In the genomic region with DNA sequence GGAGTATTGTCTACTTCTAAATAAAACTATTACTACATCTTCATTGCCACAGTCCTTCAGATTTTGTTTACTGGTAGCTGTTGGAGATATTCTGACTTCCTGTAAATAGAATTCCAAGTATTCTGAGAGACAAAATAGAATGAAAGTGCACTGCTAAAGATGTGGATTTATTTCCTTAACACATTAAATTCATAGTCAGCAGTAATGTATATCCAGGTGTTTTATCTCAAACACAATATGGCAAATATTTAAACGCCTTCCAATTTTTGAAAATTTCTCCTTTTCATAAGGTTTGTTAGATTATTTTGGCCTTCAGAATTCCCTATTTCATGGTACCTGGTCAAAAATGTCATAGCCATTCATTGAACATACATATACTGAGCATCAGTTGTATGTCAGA, we compare ENCODE assay signal across 4 cellular contexts.
TF ChIP-seq lines count a peak whose summit lies in the region.

No MANE protein-coding gene starts in this region.

TF ChIP-seq in A549, 52 proteins besides CTCF, POLR2A, EP300 and RAD21:
- peak; percentile 8 for TF ChIP-seq MAFK (IDR thresholded peaks at IDR 0.05; ENCODE audit: partially characterized antibody)
- TF ChIP-seq CEBPB (IDR thresholded peaks at IDR 0.05) = no peak

TF ChIP-seq in GM23338, 12 proteins besides CTCF, POLR2A, EP300 and RAD21 (continues in another document):
- TF ChIP-seq NANOG (IDR thresholded peaks at IDR 0.05; ENCODE audit: borderline replicate concordance) = no peak
- TF ChIP-seq STAT1 (IDR thresholded peaks at IDR 0.05; ENCODE audit: unreplicated experiment) = no peak
- TF ChIP-seq, protein P1, sequence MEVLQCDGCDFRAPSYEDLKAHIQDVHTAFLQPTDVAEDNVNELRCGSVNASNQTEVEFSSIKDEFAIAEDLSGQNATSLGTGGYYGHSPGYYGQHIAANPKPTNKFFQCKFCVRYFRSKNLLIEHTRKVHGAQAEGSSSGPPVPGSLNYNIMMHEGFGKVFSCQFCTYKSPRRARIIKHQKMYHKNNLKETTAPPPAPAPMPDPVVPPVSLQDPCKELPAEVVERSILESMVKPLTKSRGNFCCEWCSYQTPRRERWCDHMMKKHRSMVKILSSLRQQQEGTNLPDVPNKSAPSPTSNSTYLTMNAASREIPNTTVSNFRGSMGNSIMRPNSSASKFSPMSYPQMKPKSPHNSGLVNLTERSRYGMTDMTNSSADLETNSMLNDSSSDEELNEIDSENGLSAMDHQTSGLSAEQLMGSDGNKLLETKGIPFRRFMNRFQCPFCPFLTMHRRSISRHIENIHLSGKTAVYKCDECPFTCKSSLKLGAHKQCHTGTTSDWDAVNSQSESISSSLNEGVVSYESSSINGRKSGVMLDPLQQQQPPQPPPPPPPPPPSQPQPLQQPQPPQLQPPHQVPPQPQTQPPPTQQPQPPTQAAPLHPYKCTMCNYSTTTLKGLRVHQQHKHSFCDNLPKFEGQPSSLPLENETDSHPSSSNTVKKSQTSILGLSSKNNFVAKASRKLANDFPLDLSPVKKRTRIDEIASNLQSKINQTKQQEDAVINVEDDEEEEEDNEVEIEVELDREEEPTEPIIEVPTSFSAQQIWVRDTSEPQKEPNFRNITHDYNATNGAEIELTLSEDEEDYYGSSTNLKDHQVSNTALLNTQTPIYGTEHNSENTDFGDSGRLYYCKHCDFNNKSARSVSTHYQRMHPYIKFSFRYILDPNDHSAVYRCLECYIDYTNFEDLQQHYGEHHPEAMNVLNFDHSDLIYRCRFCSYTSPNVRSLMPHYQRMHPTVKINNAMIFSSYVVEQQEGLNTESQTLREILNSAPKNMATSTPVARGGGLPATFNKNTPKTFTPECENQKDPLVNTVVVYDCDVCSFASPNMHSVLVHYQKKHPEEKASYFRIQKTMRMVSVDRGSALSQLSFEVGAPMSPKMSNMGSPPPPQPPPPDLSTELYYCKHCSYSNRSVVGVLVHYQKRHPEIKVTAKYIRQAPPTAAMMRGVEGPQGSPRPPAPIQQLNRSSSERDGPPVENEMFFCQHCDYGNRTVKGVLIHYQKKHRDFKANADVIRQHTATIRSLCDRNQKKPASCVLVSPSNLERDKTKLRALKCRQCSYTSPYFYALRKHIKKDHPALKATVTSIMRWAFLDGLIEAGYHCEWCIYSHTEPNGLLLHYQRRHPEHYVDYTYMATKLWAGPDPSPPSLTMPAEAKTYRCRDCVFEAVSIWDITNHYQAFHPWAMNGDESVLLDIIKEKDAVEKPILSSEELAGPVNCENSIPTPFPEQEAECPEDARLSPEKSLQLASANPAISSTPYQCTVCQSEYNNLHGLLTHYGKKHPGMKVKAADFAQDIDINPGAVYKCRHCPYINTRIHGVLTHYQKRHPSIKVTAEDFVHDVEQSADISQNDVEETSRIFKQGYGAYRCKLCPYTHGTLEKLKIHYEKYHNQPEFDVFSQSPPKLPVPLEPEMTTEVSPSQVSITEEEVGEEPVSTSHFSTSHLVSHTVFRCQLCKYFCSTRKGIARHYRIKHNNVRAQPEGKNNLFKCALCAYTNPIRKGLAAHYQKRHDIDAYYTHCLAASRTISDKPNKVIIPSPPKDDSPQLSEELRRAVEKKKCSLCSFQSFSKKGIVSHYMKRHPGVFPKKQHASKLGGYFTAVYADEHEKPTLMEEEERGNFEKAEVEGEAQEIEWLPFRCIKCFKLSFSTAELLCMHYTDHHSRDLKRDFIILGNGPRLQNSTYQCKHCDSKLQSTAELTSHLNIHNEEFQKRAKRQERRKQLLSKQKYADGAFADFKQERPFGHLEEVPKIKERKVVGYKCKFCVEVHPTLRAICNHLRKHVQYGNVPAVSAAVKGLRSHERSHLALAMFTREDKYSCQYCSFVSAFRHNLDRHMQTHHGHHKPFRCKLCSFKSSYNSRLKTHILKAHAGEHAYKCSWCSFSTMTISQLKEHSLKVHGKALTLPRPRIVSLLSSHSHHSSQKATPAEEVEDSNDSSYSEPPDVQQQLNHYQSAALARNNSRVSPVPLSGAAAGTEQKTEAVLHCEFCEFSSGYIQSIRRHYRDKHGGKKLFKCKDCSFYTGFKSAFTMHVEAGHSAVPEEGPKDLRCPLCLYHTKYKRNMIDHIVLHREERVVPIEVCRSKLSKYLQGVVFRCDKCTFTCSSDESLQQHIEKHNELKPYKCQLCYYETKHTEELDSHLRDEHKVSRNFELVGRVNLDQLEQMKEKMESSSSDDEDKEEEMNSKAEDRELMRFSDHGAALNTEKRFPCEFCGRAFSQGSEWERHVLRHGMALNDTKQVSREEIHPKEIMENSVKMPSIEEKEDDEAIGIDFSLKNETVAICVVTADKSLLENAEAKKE (CRISPR knock-in tag; IDR thresholded peaks at IDR 0.05) = no peak
- TF ChIP-seq CREB1 (CRISPR knock-in tag; IDR thresholded peaks at IDR 0.05; ENCODE audit: low read depth) = no peak
- TF ChIP-seq ZNF331 (CRISPR knock-in tag; IDR thresholded peaks at IDR 0.05; ENCODE audit: low read depth) = no peak

TF ChIP-seq in IMR-90, 13 proteins besides CTCF, POLR2A, EP300 and RAD21:
- TF ChIP-seq MAFK (IDR thresholded peaks at IDR 0.05; ENCODE audit: low read depth, low read length) (peak; percentile 55; the same call in 1 of the 2 replicates), RFX5 (IDR thresholded peaks at IDR 0.05; ENCODE audit: low read depth, low read length) (no peak), SMC3 (IDR thresholded peaks at IDR 0.05; ENCODE audit: low read depth, low read length) (no peak)
TF ChIP-seq in IMR-90: peak in this region for 1.

TF ChIP-seq in K562, 482 proteins besides CTCF, POLR2A, EP300 and RAD21:
- peak; percentile 33; the same call in 1 of the 2 replicates for TF ChIP-seq ZNF316 (IDR thresholded peaks at IDR 0.05)
- TF ChIP-seq ZNF184 (CRISPR knock-in tag; IDR thresholded peaks at IDR 0.05) = no peak
- no peak for TF ChIP-seq PPARD (CRISPR knock-in tag; IDR thresholded peaks at IDR 0.05)
